ENCODE assay signal across 29 cellular contexts in genomic region chr2:162226836-162227235, GRCh38. TPM values are rescaled to one million over a fixed set of nuclear protein-coding genes. Genes with fewer than 3 reads are reported as not detected.
"Had no signal": no experiment of that assay in that cellular context is flagged by ENCODE, and none has a peak within 500 bp of the region (broad histone marks: within the 10 kb centered on the region; RNA-seq: fewer than 3 reads in every experiment).

No MANE protein-coding gene starts in this region.

- DNase-seq: activated CD4-positive, alpha-beta memory T cell treated with anti-CD3 and anti-CD28 coated beads for 36 hours; activated CD4-positive, alpha-beta T cell treated with anti-CD3 and anti-CD28 coated beads for 36 hours; activated CD4-positive, alpha-beta T cell treated with anti-CD3 and anti-CD28 coated beads, Interleukin-2, amount 50 U/mL, for 1 hour; activated CD8-positive, alpha-beta memory T cell treated with anti-CD3 and anti-CD28 coated beads, Interleukin-2, amount 50 U/mL, for 48 hours; activated effector memory CD4-positive, alpha-beta T cell treated with Interleukin-2 at 50 U/mL for 16 hours; activated naive CD4-positive, alpha-beta T cell treated with anti-CD3 and anti-CD28 coated beads, Interleukin-2, amount 10 ng/mL, durations not matched to agents 7 days and 5 days; activated naive CD8-positive, alpha-beta T cell treated with anti-CD3 and anti-CD28 coated beads, Interleukin-2, amount 50 U/mL, for 24 hours; activated T-cell treated with anti-CD3 and anti-CD28 coated beads, Interleukin-2, amount 50 U/mL, for 48 hours; amygdala; Kasumi-1; KG1; MM.1S; MV-4-11; NCI-H1092; NCI-H1436 treated with DMSO at 0.1 percent for 48 hours; NCI-H1694 treated with DMSO at 0.1 percent for 48 hours; NCI-H2029; NCI-H345; NCI-H524 treated with DMSO at 0.1 percent for 48 hours; SHP77 treated with DMSO at 0.1 percent for 48 hours; SK-N-SH had no signal

- H3K9me3 ChIP-seq: ascending aorta, SJSA1, SK-N-SH had no signal

- H3K9ac ChIP-seq: SK-N-SH had no signal

- H3K9me3 Mint-ChIP-seq: activated CD4-positive, alpha-beta memory T cell treated with anti-CD3 and anti-CD28 coated beads for 36 hours; activated naive CD4-positive, alpha-beta T cell treated with anti-CD3 and anti-CD28 coated beads, Interleukin-2, amount 10 ng/mL, durations not matched to agents 7 days and 5 days; activated naive CD8-positive, alpha-beta T cell treated with anti-CD3 and anti-CD28 coated beads, Interleukin-2, amount 50 U/mL, for 24 hours; T-helper 1 cell treated with Interleukin-12 subunit alpha and Interleukin-12 subunit beta and Interleukin-4 antibody, amounts not matched to agents 30 μg/mL and 1 μg/mL, for 36 hours; T-helper 2 cell treated with Interferon-gamma antibody and Interleukin-4, amounts not matched to agents 5 μg/mL and 100 μg/mL, for 36 hours had no signal

- H3K4me1 ChIP-seq: ascending aorta, SJSA1 had no signal

- H3K27me3 ChIP-seq: ascending aorta, cardiac muscle cell, SJSA1 had no signal

- H3K27ac Mint-ChIP-seq: activated CD4-positive, alpha-beta memory T cell treated with anti-CD3 and anti-CD28 coated beads for 36 hours; activated CD4-positive, alpha-beta T cell treated with anti-CD3 and anti-CD28 coated beads for 36 hours; activated naive CD4-positive, alpha-beta T cell treated with anti-CD3 and anti-CD28 coated beads, Interleukin-2, amount 10 ng/mL, durations not matched to agents 7 days and 5 days; activated naive CD8-positive, alpha-beta T cell; activated naive CD8-positive, alpha-beta T cell treated with anti-CD3 and anti-CD28 coated beads, Interleukin-2, amount 50 U/mL, for 24 hours; T-helper 1 cell treated with Interleukin-12 subunit alpha and Interleukin-12 subunit beta and Interleukin-4 antibody, amounts not matched to agents 30 μg/mL and 1 μg/mL, for 36 hours; T-helper 2 cell treated with Interferon-gamma antibody and Interleukin-4, amounts not matched to agents 5 μg/mL and 100 μg/mL, for 36 hours had no signal

- H3K4me2 ChIP-seq: SK-N-SH had no signal

- H3K4me3 Mint-ChIP-seq: activated CD4-positive, alpha-beta memory T cell treated with anti-CD3 and anti-CD28 coated beads for 36 hours; activated CD4-positive, alpha-beta T cell treated with anti-CD3 and anti-CD28 coated beads for 36 hours; activated naive CD4-positive, alpha-beta T cell treated with anti-CD3 and anti-CD28 coated beads, Interleukin-2, amount 10 ng/mL, durations not matched to agents 7 days and 5 days; activated naive CD8-positive, alpha-beta T cell; activated naive CD8-positive, alpha-beta T cell treated with anti-CD3 and anti-CD28 coated beads, Interleukin-2, amount 50 U/mL, for 24 hours; T-helper 1 cell treated with Interleukin-12 subunit alpha and Interleukin-12 subunit beta and Interleukin-4 antibody, amounts not matched to agents 30 μg/mL and 1 μg/mL, for 36 hours; T-helper 2 cell treated with Interferon-gamma antibody and Interleukin-4, amounts not matched to agents 5 μg/mL and 100 μg/mL, for 36 hours had no signal

- H3K36me3 ChIP-seq: ascending aorta, cardiac muscle cell had no signal

- ATAC-seq: activated CD4-positive, alpha-beta T cell treated with anti-CD3 and anti-CD28 coated beads for 36 hours; activated naive CD8-positive, alpha-beta T cell treated with anti-CD3 and anti-CD28 coated beads, Interleukin-2, amount 50 U/mL, for 24 hours; Panc1 had no signal

- H3K27me3 Mint-ChIP-seq: activated CD4-positive, alpha-beta memory T cell treated with anti-CD3 and anti-CD28 coated beads for 36 hours had no signal

- H3K27ac ChIP-seq: ascending aorta, cardiac muscle cell, SJSA1 had no signal

- H3K4me1 Mint-ChIP-seq: activated CD4-positive, alpha-beta T cell treated with anti-CD3 and anti-CD28 coated beads for 36 hours; activated naive CD4-positive, alpha-beta T cell treated with anti-CD3 and anti-CD28 coated beads, Interleukin-2, amount 10 ng/mL, durations not matched to agents 7 days and 5 days; activated naive CD8-positive, alpha-beta T cell treated with anti-CD3 and anti-CD28 coated beads, Interleukin-2, amount 50 U/mL, for 24 hours had no signal

- H3K36me3 Mint-ChIP-seq: activated CD4-positive, alpha-beta memory T cell treated with anti-CD3 and anti-CD28 coated beads for 36 hours; activated naive CD4-positive, alpha-beta T cell treated with anti-CD3 and anti-CD28 coated beads, Interleukin-2, amount 10 ng/mL, durations not matched to agents 7 days and 5 days; activated naive CD8-positive, alpha-beta T cell had no signal

- H3K4me3 ChIP-seq: ascending aorta, cardiac muscle cell, SJSA1 had no signal

RNA-seq across cellular contexts. Expression of gene FAP, which starts 16.4 kb away (rescaled TPM):
- total RNA-seq: activated CD4-positive, alpha-beta memory T cell treated with anti-CD3 and anti-CD28 coated beads for 36 hours; activated CD4-positive, alpha-beta T cell treated with anti-CD3 and anti-CD28 coated beads for 36 hours; cardiac muscle cell; NCI-H460 had no signal
- polyA plus RNA-seq: cardiac muscle cell had no signal
